9 cellular contexts compared by ENCODE assay signal in the genomic region with DNA sequence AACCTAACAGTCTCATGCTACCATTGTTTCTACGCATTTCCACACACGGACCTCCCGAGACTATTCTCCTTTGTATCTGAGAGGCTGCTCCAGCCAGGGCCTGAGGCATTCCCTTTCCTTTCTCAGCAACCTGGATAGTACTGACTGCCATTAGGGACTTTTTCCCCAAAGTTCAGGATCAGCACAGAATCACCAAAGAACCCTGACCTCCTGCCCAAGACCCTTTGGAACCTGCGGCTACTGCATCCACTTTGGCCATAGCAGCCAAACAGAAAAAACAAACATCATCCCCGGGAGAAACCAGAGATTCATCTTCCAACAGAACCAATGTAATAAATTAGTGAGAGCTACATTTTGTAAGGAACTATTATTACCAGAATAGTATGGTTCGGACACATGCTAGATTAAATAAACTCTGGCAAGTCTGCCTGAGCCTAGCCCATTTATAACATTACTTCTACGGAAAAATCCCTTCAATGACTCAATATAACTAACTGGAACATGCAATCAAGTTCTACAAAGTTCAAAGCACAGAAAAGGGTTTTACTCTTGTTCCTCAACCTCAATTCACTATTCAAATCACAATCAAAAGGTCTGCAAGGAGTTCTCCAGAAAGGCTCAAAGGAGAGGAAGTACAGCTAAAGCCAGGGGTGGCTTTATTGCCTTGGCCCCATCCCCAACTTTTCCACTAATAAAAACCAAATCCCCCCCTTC. TPM values are rescaled to one million over a fixed set of nuclear protein-coding genes. Genes with fewer than 3 reads are reported as not detected.
DNase-seq lines count a peak whose midpoint lies in the region; ATAC-seq and TF ChIP-seq lines count a peak whose summit lies in the region.
"Had no signal": no experiment of that assay in that cellular context is flagged by ENCODE, and none has a peak within 500 bp of the region (broad histone marks: within the 10 kb centered on the region; RNA-seq: fewer than 3 reads in every experiment).

No MANE protein-coding gene starts in this region.

- H3K9me3 ChIP-seq in lower lobe of right lung, result no peaks in the 10 kb centered on the region
- no peaks in the 10 kb centered on the region for H3K9me3 ChIP-seq in testis

- peaks cover 53% of the 10 kb centered on the region for H3K36me3 Mint-ChIP-seq in T-helper 2 cell treated with Interferon-gamma antibody and Interleukin-4, amounts not matched to agents 5 μg/mL and 100 μg/mL, for 36 hours (ENCODE audit: low read depth)
- H3K36me3 Mint-ChIP-seq in activated T-helper 2 cell treated with anti-CD3 and anti-CD28 coated beads, Interferon-gamma antibody, Interleukin-2, Interleukin-4, amounts not matched to agents 10 μg/mL and 5 μg/mL and 100 μg/mL, durations not matched to agents 14 hours and 24 hours and 36 hours (ENCODE audit: low read depth), result peaks cover 39% of the 10 kb centered on the region

- ATAC-seq in lower lobe of right lung, result no peak

- TF ChIP-seq POLR2A in testis (IDR thresholded peaks at IDR 0.05) (no peak), erythroblast (IDR thresholded peaks at IDR 0.05; ENCODE audit: low read length) (no peak)

- TF ChIP-seq CTCF in lower lobe of right lung (IDR thresholded peaks at IDR 0.05) (no peak), testis (IDR thresholded peaks at IDR 0.05) (no peak), RWPE1 (conservative IDR thresholded peaks at IDR 0.05; ENCODE audit: low read depth) (no peak)

- H3K27me3 ChIP-seq in lower lobe of right lung (ENCODE audit: low read depth) (no peaks in the 10 kb centered on the region), testis (no peaks in the 10 kb centered on the region)

- H3K27me3 Mint-ChIP-seq in T-helper 2 cell treated with Interferon-gamma antibody and Interleukin-4, amounts not matched to agents 5 μg/mL and 100 μg/mL, for 36 hours (ENCODE audit: low read depth), result no peaks in the 10 kb centered on the region
- H3K27me3 Mint-ChIP-seq in activated T-helper 2 cell treated with anti-CD3 and anti-CD28 coated beads, Interferon-gamma antibody, Interleukin-2, Interleukin-4, amounts not matched to agents 10 μg/mL and 5 μg/mL and 100 μg/mL, durations not matched to agents 14 hours and 24 hours and 36 hours (ENCODE audit: low read depth), result no peaks in the 10 kb centered on the region

- POLR2A ChIA-PET in RWPE1 (lab: Yijun Ruan, JAX; ENCODE audit: low non-redundant PET), result no interaction called here

- intact Hi-C loops in activated T-helper 2 cell treated with anti-CD3 and anti-CD28 coated beads, Interferon-gamma antibody, Interleukin-2, Interleukin-4, amounts not matched to agents 10 μg/mL and 5 μg/mL and 100 μg/mL, durations not matched to agents 14 hours and 24 hours and 36 hours (cut with micrococcal nuclease), result loop anchor here (1.0 to 5.0 kb wide), 6 partner anchors 33 to 641 kb away; a partner anchor contains a TSS
- intact Hi-C loops in lower lobe of right lung (cut with DNase I), result no loop called here
- intact Hi-C loops in testis (cut with DNase I; ENCODE audit: low total_unique reads), result no loop called here

- CTCF ChIA-PET in RWPE1 (lab: Yijun Ruan, JAX), result no interaction called here

- 77 to 79% methylated on average over 7 of the region's 7 CpGs for WGBS in testis, 2 donors

- H3K36me3 ChIP-seq in lower lobe of right lung, result no peaks in the 10 kb centered on the region
- H3K36me3 ChIP-seq in testis (ENCODE audit: low read depth, missing control alignments), result no peaks in the 10 kb centered on the region

- H3K4me1 ChIP-seq in lower lobe of right lung (peaks cover 49% of the 10 kb centered on the region), testis (peaks cover 26% of the 10 kb centered on the region)

- no peak for DNase-seq in T-helper 2 cell treated with Interferon-gamma antibody and Interleukin-4, amounts not matched to agents 5 μg/mL and 100 μg/mL, for 36 hours (ENCODE audit: low spot score)
- DNase-seq in T-helper 2 cell, result no peak
- DNase-seq in activated T-helper 2 cell treated with anti-CD3 and anti-CD28 coated beads, Interferon-gamma antibody, Interleukin-2, Interleukin-4, amounts not matched to agents 10 μg/mL and 5 μg/mL and 100 μg/mL, durations not matched to agents 14 hours and 24 hours and 36 hours (ENCODE audit: low spot score), result no peak
- no peak for DNase-seq in lower lobe of right lung
- no peak for DNase-seq in testis
- DNase-seq in RWPE1 (ENCODE audit: low spot score), result no peak
- no peak for DNase-seq in erythroblast (lab: John Stamatoyannopoulos, UW)
- DNase-seq in cerebellar nuclear complex (lab: John Stamatoyannopoulos, UW), result no peak
- DNase-seq: GOT3 had no signal

- H3K4me3 ChIP-seq in lower lobe of right lung (no peak overlapping the region), testis (no peak overlapping the region)

- H3K27ac ChIP-seq in lower lobe of right lung (peak overlapping the region; percentile 61), testis (peak overlapping the region; percentile 72 to 81), RWPE1 (no peak overlapping the region)

- H3K4me1 Mint-ChIP-seq in T-helper 2 cell treated with Interferon-gamma antibody and Interleukin-4, amounts not matched to agents 5 μg/mL and 100 μg/mL, for 36 hours (ENCODE audit: low read depth), result peaks cover 79% of the 10 kb centered on the region
- H3K4me1 Mint-ChIP-seq in activated T-helper 2 cell treated with anti-CD3 and anti-CD28 coated beads, Interferon-gamma antibody, Interleukin-2, Interleukin-4, amounts not matched to agents 10 μg/mL and 5 μg/mL and 100 μg/mL, durations not matched to agents 14 hours and 24 hours and 36 hours (ENCODE audit: low read depth), result peaks cover 82% of the 10 kb centered on the region

- no peaks in the 10 kb centered on the region for H3K9me3 Mint-ChIP-seq in T-helper 2 cell treated with Interferon-gamma antibody and Interleukin-4, amounts not matched to agents 5 μg/mL and 100 μg/mL, for 36 hours
- H3K9me3 Mint-ChIP-seq in activated T-helper 2 cell treated with anti-CD3 and anti-CD28 coated beads, Interferon-gamma antibody, Interleukin-2, Interleukin-4, amounts not matched to agents 10 μg/mL and 5 μg/mL and 100 μg/mL, durations not matched to agents 14 hours and 24 hours and 36 hours, result no peaks in the 10 kb centered on the region

- H3K27ac Mint-ChIP-seq in T-helper 2 cell treated with Interferon-gamma antibody and Interleukin-4, amounts not matched to agents 5 μg/mL and 100 μg/mL, for 36 hours, result peak overlapping the region; percentile 95
- H3K27ac Mint-ChIP-seq in activated T-helper 2 cell treated with anti-CD3 and anti-CD28 coated beads, Interferon-gamma antibody, Interleukin-2, Interleukin-4, amounts not matched to agents 10 μg/mL and 5 μg/mL and 100 μg/mL, durations not matched to agents 14 hours and 24 hours and 36 hours, result peak overlapping the region; percentile 99

- peak overlapping the region; percentile 73 for H3K4me3 Mint-ChIP-seq in T-helper 2 cell treated with Interferon-gamma antibody and Interleukin-4, amounts not matched to agents 5 μg/mL and 100 μg/mL, for 36 hours
- peak overlapping the region; percentile 80 for H3K4me3 Mint-ChIP-seq in activated T-helper 2 cell treated with anti-CD3 and anti-CD28 coated beads, Interferon-gamma antibody, Interleukin-2, Interleukin-4, amounts not matched to agents 10 μg/mL and 5 μg/mL and 100 μg/mL, durations not matched to agents 14 hours and 24 hours and 36 hours (ENCODE audit: low read depth)

RNA-seq across cellular contexts. Expression of a gene that starts 51.8 kb away (rescaled TPM):
- total RNA-seq in activated T-helper 2 cell treated with anti-CD3 and anti-CD28 coated beads, Interferon-gamma antibody, Interleukin-2, Interleukin-4, amounts not matched to agents 10 μg/mL and 5 μg/mL and 100 μg/mL, durations not matched to agents 14 hours and 24 hours and 36 hours, result 87.9 and 95.9 TPM in 2 replicates
- total RNA-seq in lower lobe of right lung (51.1 TPM), testis (100 to 1,000 TPM; 109 to 141 TPM)
- 56.0 TPM for polyA plus RNA-seq in testis (ENCODE audit: insufficient read depth, low read depth, low replicate concordance)
